In genomic region chr3:127052121-127052561, GRCh38 we compare ENCODE assay signal across 14 cellular contexts.
DNase-seq lines count a peak whose midpoint lies in the region; TF ChIP-seq lines count a peak whose summit lies in the region.
"Had no signal": no experiment of that assay in that cellular context is flagged by ENCODE, and none has a peak within 500 bp of the region (broad histone marks: within the 10 kb centered on the region; RNA-seq: fewer than 3 reads in every experiment).

No MANE protein-coding gene starts in this region.

- H4K20me1 ChIP-seq in osteoblast (ENCODE audit: insufficient read depth, low read length): no peaks in the 10 kb centered on the region

- H3K9me3 ChIP-seq in ascending aorta (no peaks in the 10 kb centered on the region), right atrium auricular region (peaks cover 0 to 6% of the 10 kb centered on the region in 2 donors), osteoblast (ENCODE audit: low read depth, low read length) (peaks cover 4% of the 10 kb centered on the region), tibial nerve (peaks cover 0 to 29% (median 0%) of the 10 kb centered on the region in 4 donors)

- H3K36me3 ChIP-seq in ascending aorta (no peaks in the 10 kb centered on the region), right atrium auricular region (no peaks in the 10 kb centered on the region), osteoblast (ENCODE audit: insufficient read depth, low read length) (no peaks in the 10 kb centered on the region), tibial nerve (no peaks in the 10 kb centered on the region)
- H3K36me3 ChIP-seq: neural progenitor cell had no signal

- no peak overlapping the region for H2AFZ ChIP-seq in osteoblast (ENCODE audit: low read length)
- H2AFZ ChIP-seq: neural progenitor cell had no signal

- intact Hi-C loops in ascending aorta (cut with DNase I): no loop called here

- H3K4me3 ChIP-seq in ascending aorta (no peak overlapping the region), right atrium auricular region (no peak overlapping the region), osteoblast (ENCODE audit: insufficient read depth, low read length) (no peak overlapping the region), tibial nerve (no peak overlapping the region)
- H3K4me3 ChIP-seq: K562, neural progenitor cell had no signal

- DNase-seq in ascending aorta (ENCODE audit: low spot score in 2 of 2) (peak in 1 of 2 donors; percentile 81), right atrium auricular region (ENCODE audit: low spot score) (peak; percentile 83), osteoblast (ENCODE audit: insufficient read length, low spot score, missing footprints) (peak; percentile 93), tibial nerve (ENCODE audit: low spot score in 2 of 2) (peak; percentile 61 to 62), HPDE6-E6E7 (ENCODE audit: extremely low spot score) (no peak), T-helper 1 cell (no peak), DMS153 treated with DMSO at 0.1 percent for 48 hours (lab: John Stamatoyannopoulos, UW; ENCODE audit: unreplicated experiment) (no peak)
- DNase-seq: activated CD4-positive, alpha-beta T cell treated with anti-CD3 and anti-CD28 coated beads for 1 hour; activated naive CD4-positive, alpha-beta T cell treated with anti-CD3 and anti-CD28 coated beads, Interleukin-2, amount 50 U/mL, for 16 hours; effector CD4-positive, alpha-beta T cell; SIG-M5; stimulated activated naive B cell treated with anti-CD40 and anti-IgM and Interleukin-4, amounts not matched to agents 10 μg/mL and 1 μg/mL and 100 μg/mL, for 72 hours had no signal

- TF ChIP-seq CTCF in ascending aorta (IDR thresholded peaks at IDR 0.05) (peak in 1 of 3 experiments; percentile 15), right atrium auricular region (IDR thresholded peaks at IDR 0.05) (no peak), osteoblast (IDR thresholded peaks at IDR 0.05; ENCODE audit: extremely low read depth, low read depth, low read length) (no peak), tibial nerve (IDR thresholded peaks at IDR 0.05) (no peak)

- no peaks in the 10 kb centered on the region for H3K79me2 ChIP-seq in osteoblast (ENCODE audit: insufficient read depth, low read length)

- no peak for TF ChIP-seq POLR2A in tibial nerve (IDR thresholded peaks at IDR 0.05)

- H3K4me2 ChIP-seq in osteoblast (ENCODE audit: insufficient read depth, low read length): no peak overlapping the region
- H3K4me2 ChIP-seq: neural progenitor cell had no signal

- H3K27ac ChIP-seq in ascending aorta (peak overlapping the region; percentile 42 to 54), right atrium auricular region (no peak overlapping the region), osteoblast (ENCODE audit: low read depth, low read length) (no peak overlapping the region), tibial nerve (no peak overlapping the region)
- H3K27ac ChIP-seq: neural progenitor cell had no signal

- H3K27me3 ChIP-seq in ascending aorta: no peaks in the 10 kb centered on the region
- H3K27me3 ChIP-seq in right atrium auricular region: no peaks in the 10 kb centered on the region
- peaks cover 2% of the 10 kb centered on the region for H3K27me3 ChIP-seq in osteoblast (ENCODE audit: insufficient read depth, low read length)
- H3K27me3 ChIP-seq in tibial nerve: no peaks in the 10 kb centered on the region
- H3K27me3 ChIP-seq: neural progenitor cell had no signal

- H3K4me1 ChIP-seq in ascending aorta (peaks cover 0 to 11% of the 10 kb centered on the region in 2 donors), right atrium auricular region (no peaks in the 10 kb centered on the region), osteoblast (ENCODE audit: insufficient read depth, low read length) (no peaks in the 10 kb centered on the region), tibial nerve (peaks cover 0 to 20% (median 0%) of the 10 kb centered on the region in 4 donors)

- TF ChIP-seq EP300 in tibial nerve (IDR thresholded peaks at IDR 0.05): peak in 1 of 2 donors; percentile 41

- WGBS in tibial nerve, 2 donors: 69% methylated on average over 11 of the region's 15 CpGs; no CpG with 5 or more reads in 1 of the 2 donors

Comparison
In these comparisons a context has a peak if more than half of its experiments do, and no peak if none do; other contexts are left out.
1. DNase-seq: peak in right atrium auricular region (single experiment), osteoblast (single experiment) and tibial nerve (2 of 2); none in HPDE6-E6E7 (single experiment), T-helper 1 cell (0 of 5) and DMS153 treated with DMSO at 0.1 percent for 48 hours (single experiment).
2. H3K27ac ChIP-seq: peak in ascending aorta (2 of 2); none in right atrium auricular region (0 of 2), osteoblast (single experiment) and tibial nerve (0 of 4).